14 cellular contexts compared by ENCODE assay signal in genomic region chr11:73784080-73784634, GRCh38. TPM values are rescaled to one million over a fixed set of nuclear protein-coding genes. Genes with fewer than 3 reads are reported as not detected.
DNase-seq lines count a peak whose midpoint lies in the region; ATAC-seq and TF ChIP-seq lines count a peak whose summit lies in the region.
"Had no signal": no experiment of that assay in that cellular context is flagged by ENCODE, and none has a peak within 500 bp of the region (broad histone marks: within the 10 kb centered on the region; RNA-seq: fewer than 3 reads in every experiment).

No MANE protein-coding gene starts in this region.

- peak overlapping the region; percentile 27; the same call in 1 of the 2 replicates for H3K4me2 ChIP-seq in OCI-LY7 (ENCODE audit: low read length)

- H3K36me3 ChIP-seq in H7 (replicated peaks; ENCODE audit: control insufficient read depth, insufficient read depth, low read length), result no peaks in the 10 kb centered on the region
- H3K36me3 ChIP-seq in OCI-LY7 (ENCODE audit: insufficient read depth, low read length), result no peaks in the 10 kb centered on the region
- H3K36me3 ChIP-seq: Peyer's patch had no signal

- H3K27ac ChIP-seq in OCI-LY7 (ENCODE audit: low read depth, low read length, poor library complexity, severe bottlenecking), result peak overlapping the region; percentile 32
- H3K27ac ChIP-seq: coronary artery had no signal

- CTCF ChIA-PET in OCI-LY7 (lab: Charles Lee; ENCODE audit: unreplicated experiment), result no interaction called here

- no peak overlapping the region for H3K4me3 ChIP-seq in AG09309 (ENCODE audit: control insufficient read depth, low read depth, low read length)
- no peak overlapping the region for H3K4me3 ChIP-seq in H7 (ENCODE audit: insufficient read depth, low read depth, low read length)
- no peak overlapping the region for H3K4me3 ChIP-seq in OCI-LY7 (ENCODE audit: low read depth, low read length, poor library complexity, severe bottlenecking)
- no peak overlapping the region for H3K4me3 ChIP-seq in fibroblast of villous mesenchyme (ENCODE audit: low read depth, low read length)
- H3K4me3 ChIP-seq: coronary artery, mucosa of descending colon, Peyer's patch had no signal

- peaks cover 12% of the 10 kb centered on the region for H3K79me2 ChIP-seq in OCI-LY7 (ENCODE audit: insufficient read depth, low read depth, low read length)

- TF ChIP-seq CTCF in AG09309 (IDR thresholded peaks at IDR 0.05; ENCODE audit: control insufficient read depth, insufficient read depth, low read depth, low read length, missing control alignments) (no peak), OCI-LY7 (conservative IDR thresholded peaks at IDR 0.05; ENCODE audit: low read length) (no peak), fibroblast of villous mesenchyme (IDR thresholded peaks at IDR 0.05; ENCODE audit: insufficient read depth, low read depth, low read length) (no peak)

- H3K9me2 ChIP-seq in OCI-LY7 (ENCODE audit: insufficient read depth, low read length), result no peaks in the 10 kb centered on the region

- no peak for ATAC-seq in HG02938 (IDR thresholded peaks at IDR 0.05; ENCODE audit: unreplicated experiment)
- ATAC-seq: mucosa of descending colon had no signal

- no peak overlapping the region for H2AFZ ChIP-seq in OCI-LY7 (ENCODE audit: low read length)

- H4K20me1 ChIP-seq in OCI-LY7 (ENCODE audit: insufficient read depth, low read length), result no peaks in the 10 kb centered on the region

- no peaks in the 10 kb centered on the region for H3K27me3 ChIP-seq in H7 (ENCODE audit: control insufficient read depth, insufficient read depth, low read length)
- H3K27me3 ChIP-seq: Peyer's patch had no signal

- intact Hi-C loops in OCI-LY7 (cut with micrococcal nuclease; ENCODE audit: unreplicated experiment), result loop anchor here (10.0 kb wide), 1 partner anchor 201 kb away; the partner anchor contains the start of gene UCP2

- no peaks in the 10 kb centered on the region for H3K9me3 ChIP-seq in OCI-LY7 (ENCODE audit: low read length)
- H3K9me3 ChIP-seq: mucosa of descending colon, Peyer's patch had no signal

- BruUV-seq in OCI-LY7 (replicated peaks; lab: Mats Ljungman, UMichigan), result no TSS peak

- POLR2A ChIA-PET in OCI-LY7 (lab: Charles Lee), result interaction anchor here (0.6 to 1.1 kb wide), 4 partner anchors 19 to 186 kb away, joined by 3 to 5 read pairs (median 4); partner anchors contain the start of gene FAM168A

- H3K4me1 ChIP-seq in OCI-LY7 (ENCODE audit: insufficient read depth, low read length, poor library complexity, severe bottlenecking), result peaks cover 40% of the 10 kb centered on the region

- DNase-seq in AG09309 (ENCODE audit: low read depth) (peak; percentile 45), H7 (peak; percentile 60), OCI-LY7 (ENCODE audit: low spot score) (peak; percentile 66), fibroblast of villous mesenchyme (ENCODE audit: low read depth) (peak; percentile 73), NCI-H2171 treated with DMSO at 0.1 percent for 48 hours (lab: John Stamatoyannopoulos, UW) (no peak), activated gamma-delta T cell treated with Interleukin-2 at 50 U/mL for 16 hours (no peak), NCI-H1436 (lab: John Stamatoyannopoulos, UW) (no peak)
- DNase-seq: mucosa of descending colon; NCI-H1436 treated with DMSO at 0.1 percent for 48 hours; Peyer's patch; stimulated activated CD4-positive, alpha-beta T cell treated with anti-CD3 and anti-CD28 coated beads, Interleukin-4, amount 100 ng/mL, for 1 hour; T-helper 9 cell had no signal

RNA-seq across cellular contexts. Expression of gene MRPL48, which starts 3.5 kb away (rescaled TPM):
- total RNA-seq in H7 (2014; rRNA removed; shearing (Covaris generic)), result 57.7 and 58.7 TPM in 2 replicates
- 167 and 180 TPM in 2 replicates for total RNA-seq in OCI-LY7 (2014; rRNA removed; shearing (Covaris generic))
- total RNA-seq in OCI-LY7 (2022), result 63.9 and 64.4 TPM in 2 replicates
- 22.5 and 30.3 TPM in 2 replicates for total RNA-seq in fibroblast of villous mesenchyme

RNA-seq across cellular contexts. Expression of gene RAB6A, which starts 23.3 kb away (rescaled TPM):
- 63.4 and 73.0 TPM in 2 replicates for total RNA-seq in H7 (2014; rRNA removed; shearing (Covaris generic))
- 45.3 and 46.5 TPM in 2 replicates for total RNA-seq in OCI-LY7 (2014; rRNA removed; shearing (Covaris generic))
- 70.4 and 72.9 TPM in 2 replicates for total RNA-seq in OCI-LY7 (2022)
- 123 and 153 TPM in 2 replicates for total RNA-seq in fibroblast of villous mesenchyme

Comparison
In these comparisons a context has a peak if more than half of its experiments do, and no peak if none do; other contexts are left out.
1. DNase-seq: peak in AG09309 (single experiment), H7 (single experiment), OCI-LY7 (single experiment) and fibroblast of villous mesenchyme (single experiment); none in NCI-H2171 treated with DMSO at 0.1 percent for 48 hours (single experiment), activated gamma-delta T cell treated with Interleukin-2 at 50 U/mL for 16 hours (single experiment) and NCI-H1436 (single experiment).